In the genomic region with DNA sequence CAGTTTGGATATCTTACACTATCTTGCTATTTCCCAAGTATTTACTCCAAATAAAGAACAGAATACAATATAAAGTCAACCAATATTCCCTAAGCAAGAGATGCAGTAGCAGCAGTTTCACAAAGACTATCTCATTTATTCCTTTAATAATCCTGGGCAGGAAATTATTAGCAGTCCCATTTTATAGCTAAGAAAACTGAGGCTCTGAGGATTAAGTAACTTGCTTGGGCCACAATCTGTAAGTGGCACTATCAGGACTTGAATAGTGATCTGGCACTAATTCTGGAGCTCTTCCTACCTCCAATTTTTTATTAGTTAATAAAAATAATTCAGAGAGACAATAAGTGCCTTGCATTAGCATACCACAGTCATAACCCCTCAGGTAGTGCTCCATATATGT, we compare ENCODE assay signal across 14 cellular contexts.
A peak's percentile ranks its signal among the peaks of the same experiment; 100 is the strongest.
DNase-seq lines count a peak whose midpoint lies in the region; TF ChIP-seq lines count a peak whose summit lies in the region.
"Had no signal": no experiment of that assay in that cellular context is flagged by ENCODE, and none has a peak within 500 bp of the region (broad histone marks: within the 10 kb centered on the region; RNA-seq: fewer than 3 reads in every experiment).

No MANE protein-coding gene starts in this region.

- DNase-seq in ascending aorta (ENCODE audit: low spot score in 2 of 2) (no peak), colonic mucosa (no peak), transverse colon (no peak), LoVo (ENCODE audit: low spot score) (no peak), nephron progenitor cell (no peak)
- DNase-seq in effector memory CD4-positive, alpha-beta T cell, result no peak
- DNase-seq: ACHN; BE2C; CD4-positive, alpha-beta T cell; DMS79; GF-D8; H9 had no signal

- H3K27me3 ChIP-seq in ascending aorta (no peaks in the 10 kb centered on the region), colonic mucosa (no peaks in the 10 kb centered on the region), mucosa of rectum (ENCODE audit: control insufficient read depth in 2 of 2, insufficient read depth in 2 of 2, low read length in 2 of 2) (no peaks in the 10 kb centered on the region), transverse colon (no peaks in the 10 kb centered on the region)
- peaks cover 3% of the 10 kb centered on the region for H3K27me3 ChIP-seq in effector memory CD4-positive, alpha-beta T cell (replicated peaks; ENCODE audit: control insufficient read depth, insufficient read depth, low read length, poor library complexity, severe bottlenecking)

- H3K4me3 ChIP-seq in ascending aorta, result no peak overlapping the region
- no peak overlapping the region for H3K4me3 ChIP-seq in colonic mucosa
- H3K4me3 ChIP-seq in mucosa of rectum (ENCODE audit: low read length in 2 of 2), result no peak overlapping the region
- H3K4me3 ChIP-seq in transverse colon, result no peak overlapping the region
- no peak overlapping the region for H3K4me3 ChIP-seq in effector memory CD4-positive, alpha-beta T cell (ENCODE audit: insufficient read depth, low read depth, low read length, poor library complexity, severe bottlenecking)

- H3K4me3 Mint-ChIP-seq in nephron progenitor cell, result no peak overlapping the region
- H3K4me3 Mint-ChIP-seq: CD4-positive, alpha-beta T cell; H9 had no signal

- no peak overlapping the region for H3K27ac Mint-ChIP-seq in nephron progenitor cell
- H3K27ac Mint-ChIP-seq: CD4-positive, alpha-beta T cell; H9 had no signal

- intact Hi-C loops in ascending aorta (cut with DNase I), result loop anchor here (5.0 to 10.0 kb wide), 4 partner anchors 76 to 1482 kb away; no protein-coding TSS in a partner anchor
- intact Hi-C loops in colonic mucosa (cut with DNase I), result no loop called here
- intact Hi-C loops in transverse colon (cut with DNase I; ENCODE audit: low total_unique reads), result no loop called here

- no peak for TF ChIP-seq POLR2A in transverse colon (IDR thresholded peaks at IDR 0.05)

- in situ Hi-C loops in transverse colon (cut with MboI; ENCODE audit: low pct_ligation_motif_present in 1 of 4, low pct_unique_long_range_greater_than_20kb in 1 of 4, low sequenced_read_pairs in 3 of 4), result no loop called here

- TF ChIP-seq EP300 in transverse colon (IDR thresholded peaks at IDR 0.05; ENCODE audit: low read depth), result no peak

- H3K36me3 ChIP-seq in ascending aorta (no peaks in the 10 kb centered on the region), colonic mucosa (no peaks in the 10 kb centered on the region), mucosa of rectum (ENCODE audit: control insufficient read depth in 2 of 2, insufficient read depth in 2 of 2, low read length in 2 of 2) (no peaks in the 10 kb centered on the region), transverse colon (no peaks in the 10 kb centered on the region)
- H3K36me3 ChIP-seq in effector memory CD4-positive, alpha-beta T cell (ENCODE audit: control insufficient read depth, insufficient read depth, low read length), result no peaks in the 10 kb centered on the region
- H3K36me3 ChIP-seq: BE2C had no signal

- peaks cover 16% of the 10 kb centered on the region for H3K27me3 Mint-ChIP-seq in nephron progenitor cell (ENCODE audit: low read depth, poor library complexity)

- TF ChIP-seq CTCF in ascending aorta (IDR thresholded peaks at IDR 0.05) (no peak), colonic mucosa (IDR thresholded peaks at IDR 0.05) (no peak), transverse colon (IDR thresholded peaks at IDR 0.05) (no peak), nephron progenitor cell (IDR thresholded peaks at IDR 0.05) (no peak)

- H3K9ac ChIP-seq in colonic mucosa (ENCODE audit: low read depth in 2 of 2, low read length in 2 of 2) (no peak overlapping the region), mucosa of rectum (ENCODE audit: low read depth in 1 of 2, low read length in 2 of 2) (no peak overlapping the region)

- peaks cover 5 to 31% of the 10 kb centered on the region in 2 donors for H3K4me1 ChIP-seq in ascending aorta
- no peaks in the 10 kb centered on the region for H3K4me1 ChIP-seq in colonic mucosa
- H3K4me1 ChIP-seq in mucosa of rectum (ENCODE audit: control insufficient read depth in 2 of 2, insufficient read depth in 2 of 2, low read length in 2 of 2), result peaks cover 12 to 18% of the 10 kb centered on the region in 2 donors
- peaks cover 0 to 35% (median 17%) of the 10 kb centered on the region in 4 donors for H3K4me1 ChIP-seq in transverse colon
- no peaks in the 10 kb centered on the region for H3K4me1 ChIP-seq in effector memory CD4-positive, alpha-beta T cell (ENCODE audit: control insufficient read depth, insufficient read depth, low read length, poor library complexity, severe bottlenecking)
- H3K4me1 ChIP-seq: BE2C had no signal

- H3K36me3 Mint-ChIP-seq in nephron progenitor cell (ENCODE audit: low read depth), result peaks cover 30% of the 10 kb centered on the region

- H3K9me3 Mint-ChIP-seq in nephron progenitor cell, result peaks cover 57% of the 10 kb centered on the region

- peaks cover 16% of the 10 kb centered on the region for H3K4me1 Mint-ChIP-seq in nephron progenitor cell

- no peaks in the 10 kb centered on the region for H3K9me3 ChIP-seq in ascending aorta
- no peaks in the 10 kb centered on the region for H3K9me3 ChIP-seq in colonic mucosa
- peaks cover 0 to 3% of the 10 kb centered on the region in 2 donors for H3K9me3 ChIP-seq in mucosa of rectum (ENCODE audit: control insufficient read depth in 2 of 2, low read length in 2 of 2)
- no peaks in the 10 kb centered on the region for H3K9me3 ChIP-seq in transverse colon
- H3K9me3 ChIP-seq in effector memory CD4-positive, alpha-beta T cell (ENCODE audit: control insufficient read depth, low read length), result no peaks in the 10 kb centered on the region
- H3K9me3 ChIP-seq: BE2C had no signal

- H3K27ac ChIP-seq in ascending aorta, result peak overlapping the region; percentile 88 to 92
- peak overlapping the region; percentile 87 for H3K27ac ChIP-seq in colonic mucosa
- H3K27ac ChIP-seq in mucosa of rectum (ENCODE audit: low read depth in 2 of 2, low read length in 2 of 2), result peak overlapping the region; percentile 81 to 85
- peak overlapping the region; percentile 86 to 92 (median 90) for H3K27ac ChIP-seq in transverse colon
- H3K27ac ChIP-seq in effector memory CD4-positive, alpha-beta T cell (ENCODE audit: insufficient read depth, low read length, poor library complexity, severe bottlenecking), result no peak overlapping the region
- H3K27ac ChIP-seq: C4-2B had no signal
